8 cellular contexts compared by ENCODE assay signal in genomic region chr5:138331449-138332368, GRCh38. TPM values are rescaled to one million over a fixed set of nuclear protein-coding genes. Genes with fewer than 3 reads are reported as not detected.
DNase-seq lines count a peak whose midpoint lies in the region; ATAC-seq and TF ChIP-seq lines count a peak whose summit lies in the region.

CDC25C (minus strand) TSS chr5:138331804; CDS start chr5:138331180, 624 bp downstream.

- H3K36me3 ChIP-seq in muscle layer of colon (ENCODE audit: insufficient read depth, low read length), result no peaks in the 10 kb centered on the region

- peak; percentile 99 for ATAC-seq in GM21737 (IDR thresholded peaks at IDR 0.05; ENCODE audit: unreplicated experiment)
- peak; percentile 100 for ATAC-seq in activated T-cell treated with anti-CD3 and anti-CD28 coated beads, Interleukin-2, amount 50 U/mL, for 4 hours
- peak; percentile 100 for ATAC-seq in esophagus mucosa

- H3K27me3 Mint-ChIP-seq in activated T-cell treated with anti-CD3 and anti-CD28 coated beads, Interleukin-2, amount 50 U/mL, for 4 hours (ENCODE audit: low read depth), result no peaks in the 10 kb centered on the region

- H3K4me1 Mint-ChIP-seq in activated T-cell treated with anti-CD3 and anti-CD28 coated beads, Interleukin-2, amount 50 U/mL, for 4 hours (ENCODE audit: low read depth), result peaks cover 10% of the 10 kb centered on the region

- H3K27me3 ChIP-seq in muscle layer of colon (ENCODE audit: control insufficient read depth in 1 of 2, insufficient read depth in 2 of 2, low read length in 2 of 2), result no peaks in the 10 kb centered on the region

- H3K9ac ChIP-seq in muscle layer of colon (ENCODE audit: low read length), result no peak within 1 kb of the TSS

- H3K9me3 Mint-ChIP-seq in activated T-cell treated with anti-CD3 and anti-CD28 coated beads, Interleukin-2, amount 50 U/mL, for 4 hours, result no peaks in the 10 kb centered on the region

- no peaks in the 10 kb centered on the region for H3K9me3 ChIP-seq in muscle layer of colon (ENCODE audit: low read length)

- peaks cover 11% of the 10 kb centered on the region for H3K4me1 ChIP-seq in muscle layer of colon (ENCODE audit: insufficient read depth, low read length)

- DNase-seq in DMS79 (lab: John Stamatoyannopoulos, UW) (peak; percentile 94), KG1 (lab: John Stamatoyannopoulos, UW) (peak; percentile 64)
- DNase-seq in activated T-cell treated with anti-CD3 and anti-CD28 coated beads, Interleukin-2, amount 50 U/mL, for 4 hours, result peak; percentile 93
- DNase-seq in stimulated activated CD8-positive, alpha-beta memory T cell treated with anti-CD3 and anti-CD28 coated beads, Interleukin-7, amount 100 ng/mL, for 1 hour (ENCODE audit: low read depth in 2 of 2), result peak; percentile 88 to 89

- no peaks in the 10 kb centered on the region for H3K36me3 Mint-ChIP-seq in activated T-cell treated with anti-CD3 and anti-CD28 coated beads, Interleukin-2, amount 50 U/mL, for 4 hours (ENCODE audit: insufficient read depth)

- peak within 1 kb of the TSS; percentile 5 for H3K27ac ChIP-seq in muscle layer of colon (ENCODE audit: low read depth, low read length)

- peak within 1 kb of the TSS; percentile 80 for H3K4me3 Mint-ChIP-seq in activated T-cell treated with anti-CD3 and anti-CD28 coated beads, Interleukin-2, amount 50 U/mL, for 4 hours

- peak within 1 kb of the TSS; percentile 38 to 61 for H3K4me3 ChIP-seq in muscle layer of colon (ENCODE audit: low read depth in 1 of 2, low read length in 2 of 2)

TF ChIP-seq in PFSK-1, 5 proteins besides CTCF, POLR2A, EP300 and RAD21:
- TF ChIP-seq, protein P1, sequence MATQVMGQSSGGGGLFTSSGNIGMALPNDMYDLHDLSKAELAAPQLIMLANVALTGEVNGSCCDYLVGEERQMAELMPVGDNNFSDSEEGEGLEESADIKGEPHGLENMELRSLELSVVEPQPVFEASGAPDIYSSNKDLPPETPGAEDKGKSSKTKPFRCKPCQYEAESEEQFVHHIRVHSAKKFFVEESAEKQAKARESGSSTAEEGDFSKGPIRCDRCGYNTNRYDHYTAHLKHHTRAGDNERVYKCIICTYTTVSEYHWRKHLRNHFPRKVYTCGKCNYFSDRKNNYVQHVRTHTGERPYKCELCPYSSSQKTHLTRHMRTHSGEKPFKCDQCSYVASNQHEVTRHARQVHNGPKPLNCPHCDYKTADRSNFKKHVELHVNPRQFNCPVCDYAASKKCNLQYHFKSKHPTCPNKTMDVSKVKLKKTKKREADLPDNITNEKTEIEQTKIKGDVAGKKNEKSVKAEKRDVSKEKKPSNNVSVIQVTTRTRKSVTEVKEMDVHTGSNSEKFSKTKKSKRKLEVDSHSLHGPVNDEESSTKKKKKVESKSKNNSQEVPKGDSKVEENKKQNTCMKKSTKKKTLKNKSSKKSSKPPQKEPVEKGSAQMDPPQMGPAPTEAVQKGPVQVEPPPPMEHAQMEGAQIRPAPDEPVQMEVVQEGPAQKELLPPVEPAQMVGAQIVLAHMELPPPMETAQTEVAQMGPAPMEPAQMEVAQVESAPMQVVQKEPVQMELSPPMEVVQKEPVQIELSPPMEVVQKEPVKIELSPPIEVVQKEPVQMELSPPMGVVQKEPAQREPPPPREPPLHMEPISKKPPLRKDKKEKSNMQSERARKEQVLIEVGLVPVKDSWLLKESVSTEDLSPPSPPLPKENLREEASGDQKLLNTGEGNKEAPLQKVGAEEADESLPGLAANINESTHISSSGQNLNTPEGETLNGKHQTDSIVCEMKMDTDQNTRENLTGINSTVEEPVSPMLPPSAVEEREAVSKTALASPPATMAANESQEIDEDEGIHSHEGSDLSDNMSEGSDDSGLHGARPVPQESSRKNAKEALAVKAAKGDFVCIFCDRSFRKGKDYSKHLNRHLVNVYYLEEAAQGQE (IDR thresholded peaks at IDR 0.05; ENCODE audit: insufficient read depth in 1 of 2, low read depth in 2 of 2, low read length in 2 of 2), result no peak
- TF ChIP-seq POLR2AphosphoS5 (IDR thresholded peaks at IDR 0.05; ENCODE audit: low read depth, low read length), result peak; percentile 83
- TF ChIP-seq SIN3A (IDR thresholded peaks at IDR 0.05; ENCODE audit: borderline replicate concordance, insufficient read depth, low read length), result peak; percentile 72; the same call in 1 of the 2 replicates
- TF ChIP-seq TAF1 (IDR thresholded peaks at IDR 0.05; ENCODE audit: borderline replicate concordance, insufficient read depth, low read length), result peak; percentile 54; the same call in 1 of the 2 replicates
- no peak for TF ChIP-seq FOXP2 (optimal IDR thresholded peaks at IDR 0.05; ENCODE audit: borderline replicate concordance, extremely low read depth, extremely low read length, insufficient read depth)

RNA-seq across cellular contexts. Expression of gene CDC25C, which starts in this region (rescaled TPM):
- 5.0 TPM for polyA plus RNA-seq in PFSK-1 (2012; ENCODE audit: insufficient read length, low read depth)
- 1 to 10 TPM in 2 of 3 donors, under 1 TPM in 1; 0.69 to 1.3 (median 1.2) TPM for total RNA-seq in activated T-cell treated with anti-CD3 and anti-CD28 coated beads, Interleukin-2, amount 50 U/mL, for 4 hours
- total RNA-seq in esophagus mucosa, result 2.7 TPM

Comparison
In these comparisons a context has a peak if more than half of its experiments do, and no peak if none do; other contexts are left out.
1. Peak in every context shown above with its lines: DNase-seq, ATAC-seq, H3K4me3 ChIP-seq and H3K27ac ChIP-seq.